Comparison of ENCODE assay signal across 8 cellular contexts in the genomic region with DNA sequence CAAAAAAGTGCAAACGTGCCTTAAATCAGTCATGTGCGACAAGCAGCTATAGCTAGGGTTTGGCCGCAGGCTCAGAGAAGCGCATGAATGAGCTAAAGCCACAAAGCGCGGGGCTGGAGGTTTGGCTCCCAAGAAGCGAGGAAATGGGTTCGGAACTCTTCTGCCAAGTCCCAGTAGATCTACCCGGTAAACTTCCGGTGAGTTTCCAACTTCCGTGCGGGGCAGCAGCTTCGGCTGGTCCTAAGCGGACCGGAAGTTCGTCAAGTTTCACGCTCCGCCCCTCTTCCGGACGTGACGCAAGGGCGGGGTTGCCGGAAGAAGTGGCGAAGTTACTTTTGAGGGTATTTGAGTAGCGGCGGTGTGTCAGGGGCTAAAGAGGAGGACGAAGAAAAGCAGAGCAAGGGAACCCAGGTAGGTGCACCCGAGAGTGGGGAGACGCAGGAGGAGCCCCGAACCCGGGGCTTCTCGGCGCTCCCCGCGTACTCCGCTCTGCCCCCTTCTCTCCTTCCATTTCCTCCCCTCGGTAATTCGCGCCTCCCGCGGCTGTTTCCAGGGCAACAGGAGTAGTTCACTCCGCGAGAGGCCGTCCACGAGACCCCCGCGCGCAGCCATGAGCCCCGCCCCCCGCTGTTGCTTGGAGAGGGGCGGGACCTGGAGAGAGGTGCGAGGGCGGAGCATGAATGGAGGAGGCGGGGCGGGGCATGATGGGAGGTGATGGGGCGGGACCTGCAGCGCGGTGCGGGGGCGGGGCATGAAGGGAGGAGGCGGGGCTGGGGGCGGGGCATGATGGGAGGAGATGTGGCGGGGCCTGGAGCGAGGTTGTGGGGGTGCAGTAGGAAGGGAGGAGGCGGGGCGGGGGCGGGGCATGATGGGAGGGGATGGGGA. TPM values are rescaled to one million over a fixed set of nuclear protein-coding genes. Genes with fewer than 3 reads are reported as not detected.
A peak's percentile ranks its signal among the peaks of the same experiment; 100 is the strongest.
DNase-seq lines count a peak whose midpoint lies in the region; ATAC-seq, FAIRE-seq and TF ChIP-seq lines count a peak whose summit lies in the region.

A gene (plus strand): TSS at position 292 of the 885 bp plus-strand sequence. CDS start 1,149 bp downstream, outside the sequence.

- DNase-seq in NAMALWA (ENCODE audit: low spot score) (peak; percentile 99), SK-N-DZ (ENCODE audit: low spot score) (peak; percentile 94), substantia nigra (lab: John Stamatoyannopoulos, UW) (peak; percentile 56 to 97 (median 93))
- DNase-seq in activated naive CD4-positive, alpha-beta T cell treated with anti-CD3 and anti-CD28 coated beads for 36 hours = peak; percentile 96

- POLR2A ChIA-PET in HEK293 (lab: Yijun Ruan, JAX) = interaction anchor here (0.6 to 1.6 kb wide), 6 partner anchors 8 to 367 kb away, joined by 3 to 22 read pairs (median 4); a partner anchor contains a TSS

- peak; percentile 95 for FAIRE-seq in G401.6 (lab: Jason Lieb, UNC)

- TF ChIP-seq POLR2A in gastroesophageal sphincter (IDR thresholded peaks at IDR 0.05) = peak; percentile 68 to 84

- no peaks in the 10 kb centered on the region for H3K27me3 Mint-ChIP-seq in activated naive CD4-positive, alpha-beta T cell treated with anti-CD3 and anti-CD28 coated beads for 36 hours (ENCODE audit: low read depth)

- peak; percentile 97 for ATAC-seq in gastroesophageal sphincter

- H3K4me3 Mint-ChIP-seq in activated naive CD4-positive, alpha-beta T cell treated with anti-CD3 and anti-CD28 coated beads for 36 hours = peak within 1 kb of the TSS; percentile 100

- intact Hi-C loops in activated naive CD4-positive, alpha-beta T cell treated with anti-CD3 and anti-CD28 coated beads for 36 hours (cut with micrococcal nuclease) = loop anchor here (1.0 kb wide), 4 partner anchors 8 to 135 kb away; a partner anchor contains a TSS

- TF ChIP-seq CTCF in HEK293 (tag by site-specific recombination; IDR thresholded peaks at IDR 0.05) (0 out of 2 replicates have a peak, but pooled peaks have one; percentile 8), gastroesophageal sphincter (IDR thresholded peaks at IDR 0.05) (peak in 1 of 4 experiments; percentile 20), neutrophil (IDR thresholded peaks at IDR 0.05) (peak; percentile 13)

- peaks cover 22% of the 10 kb centered on the region for H3K36me3 Mint-ChIP-seq in activated naive CD4-positive, alpha-beta T cell treated with anti-CD3 and anti-CD28 coated beads for 36 hours (ENCODE audit: low read depth)

- no peak for TF ChIP-seq EP300 in gastroesophageal sphincter (IDR thresholded peaks at IDR 0.05)

- H3K4me1 ChIP-seq in HEK293 (ENCODE audit: control insufficient read depth, insufficient read depth, low read length) = no peaks in the 10 kb centered on the region
- H3K4me1 ChIP-seq in gastroesophageal sphincter = peaks cover 0 to 31% (median 3%) of the 10 kb centered on the region in 3 donors
- peaks cover 0 to 13% of the 10 kb centered on the region in 2 experiments for H3K4me1 ChIP-seq in neutrophil (ENCODE audit: control insufficient read depth in 1 of 2, insufficient read depth in 1 of 2, low read depth in 1 of 2, low read length in 1 of 2)

- H3K27me3 ChIP-seq in gastroesophageal sphincter = no peaks in the 10 kb centered on the region
- H3K27me3 ChIP-seq in neutrophil = no peaks in the 10 kb centered on the region

- H3K4me3 ChIP-seq in HEK293 (ENCODE audit: low read depth, low read length) = peak within 1 kb of the TSS; percentile 86
- peak within 1 kb of the TSS; percentile 71 to 94 for H3K4me3 ChIP-seq in gastroesophageal sphincter
- peak within 1 kb of the TSS; percentile 86 to 93 for H3K4me3 ChIP-seq in neutrophil (ENCODE audit: low read depth in 1 of 2, low read length in 1 of 2)

- WGBS in gastroesophageal sphincter (ENCODE audit: low coverage in 1 of 2), 2 donors = 1 to 5% methylated on average over 22 to 26 of the region's 67 CpGs

- H3K4me1 Mint-ChIP-seq in activated naive CD4-positive, alpha-beta T cell treated with anti-CD3 and anti-CD28 coated beads for 36 hours (ENCODE audit: low read depth) = peaks cover 19% of the 10 kb centered on the region

- H3K27ac Mint-ChIP-seq in activated naive CD4-positive, alpha-beta T cell treated with anti-CD3 and anti-CD28 coated beads for 36 hours = peak within 1 kb of the TSS; percentile 100

- CTCF ChIA-PET in HEK293 (lab: Yijun Ruan, JAX) = interaction anchor here (0.7 to 1.4 kb wide), 6 partner anchors 39 to 161 kb away, joined by 3 to 9 read pairs (median 4); a partner anchor contains a TSS
- CTCF ChIA-PET in activated naive CD4-positive, alpha-beta T cell treated with anti-CD3 and anti-CD28 coated beads for 36 hours (lab: Charles Lee) = interaction anchor here (0.7 to 1.7 kb wide), 4 partner anchors 9 to 84 kb away, joined by 3 to 6 read pairs (median 4); no protein-coding TSS in a partner anchor

- peak within 1 kb of the TSS; percentile 97 for H3K27ac ChIP-seq in HEK293 (ENCODE audit: extremely low read depth, low read depth, low read length)
- peak within 1 kb of the TSS; percentile 92 to 100 (median 98) for H3K27ac ChIP-seq in gastroesophageal sphincter
- peak within 1 kb of the TSS; percentile 100 for H3K27ac ChIP-seq in neutrophil
- H3K27ac ChIP-seq in substantia nigra (ENCODE audit: low read depth, low read length, poor library complexity, severe bottlenecking) = peak within 1 kb of the TSS; percentile 98

- H3K36me3 ChIP-seq in HEK293 (ENCODE audit: control insufficient read depth in 2 of 2, insufficient read depth in 1 of 2, low read length in 2 of 2) (peaks cover 7 to 41% of the 10 kb centered on the region in 2 experiments; a peak in 2 of 3 replicates), gastroesophageal sphincter (peaks cover 0 to 42% of the 10 kb centered on the region in 2 donors), neutrophil (peaks cover 50% of the 10 kb centered on the region)

- no peaks in the 10 kb centered on the region for H3K9me3 Mint-ChIP-seq in activated naive CD4-positive, alpha-beta T cell treated with anti-CD3 and anti-CD28 coated beads for 36 hours

- H3K9me3 ChIP-seq in HEK293 (ENCODE audit: control insufficient read depth, insufficient read depth, low read depth, low read length) = no peaks in the 10 kb centered on the region
- no peaks in the 10 kb centered on the region for H3K9me3 ChIP-seq in gastroesophageal sphincter
- H3K9me3 ChIP-seq in neutrophil = no peaks in the 10 kb centered on the region

TF ChIP-seq in HEK293, 187 proteins besides CTCF, POLR2A, EP300 and RAD21 (continues in another document):
- TF ChIP-seq ZNF311 (tag by site-specific recombination; IDR thresholded peaks at IDR 0.05; ENCODE audit: borderline replicate concordance) (no peak), ZNF48 (tag by site-specific recombination; IDR thresholded peaks at IDR 0.05) (no peak), ZNF37A (tag by site-specific recombination; IDR thresholded peaks at IDR 0.05) (no peak), ZSCAN30 (tag by site-specific recombination; IDR thresholded peaks at IDR 0.05) (peak; percentile 92; the same call in 1 of the 2 replicates), HOXC10 (CRISPR knock-in tag; IDR thresholded peaks at IDR 0.05) (no peak)
- TF ChIP-seq, protein P1, sequence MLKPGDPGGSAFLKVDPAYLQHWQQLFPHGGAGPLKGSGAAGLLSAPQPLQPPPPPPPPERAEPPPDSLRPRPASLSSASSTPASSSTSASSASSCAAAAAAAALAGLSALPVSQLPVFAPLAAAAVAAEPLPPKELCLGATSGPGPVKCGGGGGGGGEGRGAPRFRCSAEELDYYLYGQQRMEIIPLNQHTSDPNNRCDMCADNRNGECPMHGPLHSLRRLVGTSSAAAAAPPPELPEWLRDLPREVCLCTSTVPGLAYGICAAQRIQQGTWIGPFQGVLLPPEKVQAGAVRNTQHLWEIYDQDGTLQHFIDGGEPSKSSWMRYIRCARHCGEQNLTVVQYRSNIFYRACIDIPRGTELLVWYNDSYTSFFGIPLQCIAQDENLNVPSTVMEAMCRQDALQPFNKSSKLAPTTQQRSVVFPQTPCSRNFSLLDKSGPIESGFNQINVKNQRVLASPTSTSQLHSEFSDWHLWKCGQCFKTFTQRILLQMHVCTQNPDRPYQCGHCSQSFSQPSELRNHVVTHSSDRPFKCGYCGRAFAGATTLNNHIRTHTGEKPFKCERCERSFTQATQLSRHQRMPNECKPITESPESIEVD (tag by site-specific recombination; IDR thresholded peaks at IDR 0.05) = no peak
- TF ChIP-seq, protein P2, sequence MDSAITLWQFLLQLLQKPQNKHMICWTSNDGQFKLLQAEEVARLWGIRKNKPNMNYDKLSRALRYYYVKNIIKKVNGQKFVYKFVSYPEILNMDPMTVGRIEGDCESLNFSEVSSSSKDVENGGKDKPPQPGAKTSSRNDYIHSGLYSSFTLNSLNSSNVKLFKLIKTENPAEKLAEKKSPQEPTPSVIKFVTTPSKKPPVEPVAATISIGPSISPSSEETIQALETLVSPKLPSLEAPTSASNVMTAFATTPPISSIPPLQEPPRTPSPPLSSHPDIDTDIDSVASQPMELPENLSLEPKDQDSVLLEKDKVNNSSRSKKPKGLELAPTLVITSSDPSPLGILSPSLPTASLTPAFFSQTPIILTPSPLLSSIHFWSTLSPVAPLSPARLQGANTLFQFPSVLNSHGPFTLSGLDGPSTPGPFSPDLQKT (IDR thresholded peaks at IDR 0.05; ENCODE audit: borderline replicate concordance, low read depth, low read length) = peak; percentile 88

RNA-seq across cellular contexts. Expression of the gene that starts here (rescaled TPM):
- polyA plus RNA-seq in SK-N-DZ (2014; cell fraction: cytosol; rRNA removed) = 13.1 and 19.1 TPM in 2 replicates
- 33.6 and 35.6 TPM in 2 replicates for polyA plus RNA-seq in SK-N-DZ (2014; cell fraction: nucleus; rRNA removed)
- 10 to 100 TPM; 47.2 to 49.3 TPM for total RNA-seq in activated naive CD4-positive, alpha-beta T cell treated with anti-CD3 and anti-CD28 coated beads for 36 hours
- total RNA-seq in gastroesophageal sphincter = 100 to 1,000 TPM; 138 to 191 (median 145) TPM

Comparison
In these comparisons a context has a peak if more than half of its experiments do, and no peak if none do; other contexts are left out.
1. Peak in every context shown above with its lines: DNase-seq, ATAC-seq, H3K4me3 ChIP-seq and H3K27ac ChIP-seq.